In the genomic region with DNA sequence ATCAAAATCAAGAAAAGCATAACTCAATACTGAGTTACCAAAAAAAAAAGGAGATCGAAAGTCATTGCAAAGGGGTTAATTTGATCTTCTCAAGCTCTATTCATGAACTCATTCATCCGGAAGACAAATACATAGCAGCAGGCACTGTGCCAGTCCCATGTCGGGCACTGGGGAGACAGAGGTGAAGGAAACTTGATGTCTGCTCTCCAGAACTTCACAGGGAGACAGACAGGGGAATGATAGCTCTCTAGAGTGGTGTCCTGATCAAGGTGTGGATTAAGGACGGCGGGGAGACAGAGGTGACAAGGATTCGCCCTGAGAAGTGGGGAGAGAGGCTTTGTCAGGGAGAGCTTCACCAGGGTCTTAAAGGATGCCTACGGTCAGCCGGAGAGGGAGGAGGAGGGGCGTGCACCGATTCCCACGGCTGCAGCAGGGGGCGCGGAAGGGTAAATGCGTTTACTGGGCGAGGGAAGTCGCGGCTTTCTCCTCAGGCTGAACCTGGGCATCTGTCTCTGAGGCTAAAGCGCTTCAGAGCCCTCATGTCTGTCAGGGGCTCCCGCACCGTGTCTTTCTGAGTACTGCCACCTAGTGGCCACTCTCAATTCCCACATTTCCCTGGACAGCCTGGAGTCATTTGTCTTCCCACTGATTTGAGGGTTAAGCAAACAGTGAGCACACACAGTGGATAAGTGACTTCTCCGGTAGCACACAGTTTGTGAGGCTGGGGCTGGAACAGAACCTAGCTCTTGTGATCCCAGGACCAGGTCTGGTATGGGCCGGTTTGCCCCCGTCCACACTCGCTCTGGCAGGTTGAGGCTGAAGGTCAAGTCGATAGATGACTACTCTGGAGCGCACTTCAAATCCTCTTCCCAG, we compare ENCODE assay signal across 8 cellular contexts.
DNase-seq lines count a peak whose midpoint lies in the region; ATAC-seq, FAIRE-seq and TF ChIP-seq lines count a peak whose summit lies in the region.

No MANE protein-coding gene starts in this region.

- H3K9me3 ChIP-seq in colonic mucosa (no peaks in the 10 kb centered on the region), left lung (no peaks in the 10 kb centered on the region)

- H3K9ac ChIP-seq in colonic mucosa (ENCODE audit: low read depth in 2 of 2, low read length in 2 of 2) = peak overlapping the region in 1 of 2 donors; percentile 35

- ATAC-seq in HG03175 (IDR thresholded peaks at IDR 0.05; ENCODE audit: unreplicated experiment) = peak; percentile 77
- peak; percentile 96 for ATAC-seq in left lung

- DNase-seq in 8988T (peak; percentile 55), GM18507 (ENCODE audit: extremely low spot score, insufficient read length, low read depth) (peak; percentile 40), NCI-H345 (lab: John Stamatoyannopoulos, UW) (peak; percentile 91), colonic mucosa (peak; percentile 82), left lung (peak; percentile 54 to 60)
- DNase-seq in activated CD4-positive, alpha-beta T cell treated with anti-CD3 and anti-CD28 coated beads for 24 hours (ENCODE audit: low read depth in 2 of 2) = peak; percentile 47 to 59
- DNase-seq in stimulated activated CD4-positive, alpha-beta T cell treated with anti-CD3 and anti-CD28 coated beads, Interleukin-2, amount 100 ng/mL, for 48 hours = peak; percentile 61

- H3K4me3 ChIP-seq in colonic mucosa (peak overlapping the region; percentile 27), left lung (peak overlapping the region; percentile 25 to 29)

- FAIRE-seq in GM18507 (lab: Jason Lieb, UNC) = peak; percentile 86

- no peaks in the 10 kb centered on the region for H3K4me1 ChIP-seq in colonic mucosa
- H3K4me1 ChIP-seq in left lung = peaks cover 12 to 13% of the 10 kb centered on the region in 2 donors

- no peak overlapping the region for H3K27ac ChIP-seq in colonic mucosa
- no peak overlapping the region for H3K27ac ChIP-seq in left lung

- TF ChIP-seq CTCF in colonic mucosa (IDR thresholded peaks at IDR 0.05) (peak; percentile 90), left lung (IDR thresholded peaks at IDR 0.05) (peak; percentile 87 to 94)

- H3K36me3 ChIP-seq in colonic mucosa (no peaks in the 10 kb centered on the region), left lung (no peaks in the 10 kb centered on the region)

- intact Hi-C loops in colonic mucosa (cut with DNase I) = loop anchor here (2.0 to 10.0 kb wide), 2 partner anchors 144 to 246 kb away; no protein-coding TSS in a partner anchor
- intact Hi-C loops in left lung (cut with DNase I) = no loop called here

- H3K27me3 ChIP-seq in colonic mucosa (no peaks in the 10 kb centered on the region), left lung (peaks cover 0 to 13% of the 10 kb centered on the region in 2 donors)

Comparison
In these comparisons a context has a peak if more than half of its experiments do, and no peak if none do; other contexts are left out.
1. DNase-seq: peak in every context shown above with its lines; median percentile 91 in NCI-H345; 82 in colonic mucosa; 61 in stimulated activated CD4-positive, alpha-beta T cell treated with anti-CD3 and anti-CD28 coated beads, Interleukin-2, amount 100 ng/mL, for 48 hours; 57 in left lung; 55 in 8988T; 53 in activated CD4-positive, alpha-beta T cell treated with anti-CD3 and anti-CD28 coated beads for 24 hours; 40 in GM18507.